Comparison of ENCODE assay signal across 17 cellular contexts in the genomic region with DNA sequence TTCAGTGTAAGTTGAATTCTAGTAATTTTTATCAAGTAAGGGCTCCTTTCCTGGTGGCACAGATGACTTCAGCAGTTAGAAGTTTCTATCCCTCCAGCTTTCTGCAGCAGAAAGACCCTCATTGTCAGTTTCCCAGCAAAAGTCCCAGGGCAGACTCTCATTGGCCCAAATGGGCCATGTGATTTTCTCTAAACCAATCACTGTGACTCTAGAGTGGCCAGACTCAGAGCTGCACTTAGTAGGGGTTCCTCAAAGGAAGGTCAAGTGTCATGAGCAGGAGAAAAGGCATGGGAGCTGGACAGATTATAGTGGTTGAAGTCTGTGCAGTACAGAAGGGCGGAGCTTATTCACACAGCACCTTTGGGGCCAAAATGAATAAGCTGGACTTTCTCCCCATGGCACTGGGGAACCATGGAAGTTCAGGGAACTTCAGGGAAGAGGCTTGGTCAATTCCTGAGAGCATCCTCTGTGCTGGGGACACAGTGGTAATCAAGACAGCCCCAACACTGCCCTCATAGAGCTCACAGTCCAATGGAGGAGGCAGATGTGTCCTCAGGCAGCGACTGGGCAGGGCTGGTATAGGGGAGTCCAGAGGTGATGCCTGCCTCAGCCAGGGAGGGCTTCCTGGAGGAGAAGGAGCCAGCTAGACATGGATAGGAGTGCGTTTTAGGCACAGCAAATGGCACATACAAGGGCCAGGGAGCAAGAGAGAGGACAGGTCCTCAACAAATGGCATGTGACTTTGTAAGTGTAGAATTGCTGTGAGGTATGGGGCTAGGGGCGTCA. TPM values are rescaled to one million over a fixed set of nuclear protein-coding genes. Genes with fewer than 3 reads are reported as not detected.
DNase-seq lines count a peak whose midpoint lies in the region; ATAC-seq, FAIRE-seq and TF ChIP-seq lines count a peak whose summit lies in the region.
"Had no signal": no experiment of that assay in that cellular context is flagged by ENCODE, and none has a peak within 500 bp of the region (broad histone marks: within the 10 kb centered on the region; RNA-seq: fewer than 3 reads in every experiment).

No MANE protein-coding gene starts in this region.

- POLR2A ChIA-PET in K562 (lab: Yijun Ruan, JAX), result interaction anchor here (1.5 kb wide), 1 partner anchor 12 kb away, joined by 6 read pairs; no protein-coding TSS in a partner anchor

- TF ChIP-seq POLR2A in K562 (conservative IDR thresholded peaks at IDR 0.05) (no peak; the same call in 1 of the 2 replicates), thyroid gland (IDR thresholded peaks at IDR 0.05) (no peak)

- H3K4me3 ChIP-seq in RWPE2 (ENCODE audit: severe bottlenecking) (no peak overlapping the region), K562 (no peak overlapping the region), hepatocyte (no peak overlapping the region), thyroid gland (replicated peaks in 1 of 3) (no peak overlapping the region)
- H3K4me3 ChIP-seq: SK-N-MC had no signal

- peaks cover 14% of the 10 kb centered on the region for H3K36me3 Mint-ChIP-seq in stimulated activated effector memory CD8-positive, alpha-beta T cell treated with anti-CD3 and anti-CD28 coated beads, Interleukin-12 subunit alpha, Interleukin-12 subunit beta, amount 100 ng/mL, for 72 hours

- H3K9me3 Mint-ChIP-seq in stimulated activated effector memory CD8-positive, alpha-beta T cell treated with anti-CD3 and anti-CD28 coated beads, Interleukin-12 subunit alpha, Interleukin-12 subunit beta, amount 100 ng/mL, for 72 hours, result peaks cover 3% of the 10 kb centered on the region
- H3K9me3 Mint-ChIP-seq: CD4-positive, alpha-beta T cell had no signal

- WGBS in K562 (ENCODE audit: insufficient coverage, low coverage, missing lambda C conversion rate), result 33% methylated on average over 4 of the region's 4 CpGs
- WGBS in hepatocyte (ENCODE audit: low lambda C conversion rate, missing lambda C conversion rate), result 83% methylated on average over 4 of the region's 4 CpGs
- 77 to 85% methylated on average over 4 of the region's 4 CpGs for WGBS in thyroid gland, 2 donors

- H3K4me2 ChIP-seq in K562 (ENCODE audit: insufficient read depth, low read length), result no peak overlapping the region
- H3K4me2 ChIP-seq in hepatocyte, result no peak overlapping the region

- CTCF ChIA-PET in K562 (lab: Yijun Ruan, JAX; ENCODE audit: low intra/inter-chr PET ratio), result no interaction called here

- H3K4me1 Mint-ChIP-seq in stimulated activated effector memory CD8-positive, alpha-beta T cell treated with anti-CD3 and anti-CD28 coated beads, Interleukin-12 subunit alpha, Interleukin-12 subunit beta, amount 100 ng/mL, for 72 hours, result peaks cover 6% of the 10 kb centered on the region

- TF ChIP-seq EP300 in K562 (IDR thresholded peaks at IDR 0.05; ENCODE audit: low read length), result no peak

- no peak overlapping the region for H3K9ac ChIP-seq in K562 (ENCODE audit: insufficient read depth in 1 of 2, low read depth in 2 of 2, low read length in 2 of 2)

- BruUV-seq in K562 (replicated peaks; lab: Mats Ljungman, UMichigan), result no TSS peak

- H3K9me2 ChIP-seq in hepatocyte (replicated peaks; ENCODE audit: insufficient read depth), result no peaks in the 10 kb centered on the region

- H3K9me1 ChIP-seq in K562 (ENCODE audit: control insufficient read depth, insufficient read depth, low read length), result no peaks in the 10 kb centered on the region

- H3K36me3 ChIP-seq in RWPE2 (ENCODE audit: low read depth) (peaks cover 3% of the 10 kb centered on the region; the same call in 1 of the 2 replicates), K562 (ENCODE audit: control insufficient read depth, insufficient read depth, low read length) (no peaks in the 10 kb centered on the region), hepatocyte (replicated peaks; ENCODE audit: insufficient read depth, low read depth) (no peaks in the 10 kb centered on the region), thyroid gland (peaks cover 0 to 4% of the 10 kb centered on the region in 2 donors)
- H3K36me3 ChIP-seq: BE2C had no signal

- H3K27ac Mint-ChIP-seq in stimulated activated effector memory CD8-positive, alpha-beta T cell treated with anti-CD3 and anti-CD28 coated beads, Interleukin-12 subunit alpha, Interleukin-12 subunit beta, amount 100 ng/mL, for 72 hours, result peak overlapping the region; percentile 0
- H3K27ac Mint-ChIP-seq: CD4-positive, alpha-beta T cell had no signal

- H3K9me3 ChIP-seq in RWPE2 (ENCODE audit: severe bottlenecking), result no peaks in the 10 kb centered on the region
- H3K9me3 ChIP-seq in K562 (replicated peaks; ENCODE audit: control insufficient read depth, insufficient read depth, low read depth, low read length), result 0 out of 2 replicates have a peak, but pooled peaks cover 2% of the 10 kb centered on the region
- H3K9me3 ChIP-seq in hepatocyte (ENCODE audit: low read depth), result no peaks in the 10 kb centered on the region
- no peaks in the 10 kb centered on the region for H3K9me3 ChIP-seq in thyroid gland
- H3K9me3 ChIP-seq: BE2C had no signal

- H3K27me3 ChIP-seq in RWPE2 (ENCODE audit: insufficient read depth, poor library complexity, severe bottlenecking), result no peaks in the 10 kb centered on the region
- no peaks in the 10 kb centered on the region for H3K27me3 ChIP-seq in K562 (ENCODE audit: control insufficient read depth in 2 of 2, insufficient read depth in 2 of 2, low read length in 2 of 2)
- H3K27me3 ChIP-seq in hepatocyte, result no peaks in the 10 kb centered on the region
- H3K27me3 ChIP-seq in thyroid gland, result no peaks in the 10 kb centered on the region
- H3K27me3 ChIP-seq: BE2C had no signal

- H3K4me3 Mint-ChIP-seq in stimulated activated effector memory CD8-positive, alpha-beta T cell treated with anti-CD3 and anti-CD28 coated beads, Interleukin-12 subunit alpha, Interleukin-12 subunit beta, amount 100 ng/mL, for 72 hours, result no peak overlapping the region
- H3K4me3 Mint-ChIP-seq: CD4-positive, alpha-beta T cell had no signal

- no peak for TF ChIP-seq RAD21 in K562 (CRISPR knock-in tag; conservative IDR thresholded peaks at IDR 0.05 in 1 of 2, IDR thresholded peaks at IDR 0.05 in 1 of 2)

- FAIRE-seq in K562 (lab: Jason Lieb, UNC), result no peak

- TF ChIP-seq CTCF in RWPE2 (IDR thresholded peaks at IDR 0.05; ENCODE audit: poor library complexity, severe bottlenecking) (no peak), K562 (IDR thresholded peaks at IDR 0.05 in 2 of 3, conservative IDR thresholded peaks at IDR 0.05 in 1 of 3; ENCODE audit: insufficient read depth in 2 of 3, low read depth in 1 of 3, low read length in 3 of 3) (no peak), hepatocyte (IDR thresholded peaks at IDR 0.05; ENCODE audit: poor library complexity) (no peak), thyroid gland (IDR thresholded peaks at IDR 0.05) (no peak)

- in situ Hi-C loops in K562 (cut with MboI), result no loop called here

- H4K20me1 ChIP-seq in K562 (replicated peaks; ENCODE audit: control insufficient read depth, insufficient read depth, low read length) (no peaks in the 10 kb centered on the region), hepatocyte (ENCODE audit: insufficient read depth, poor library complexity, severe bottlenecking) (no peaks in the 10 kb centered on the region)

- H3K4me1 ChIP-seq in RWPE2 (ENCODE audit: insufficient read depth, poor library complexity, severe bottlenecking) (peaks cover 4% of the 10 kb centered on the region), K562 (replicated peaks in 1 of 2; ENCODE audit: control insufficient read depth in 2 of 2, insufficient read depth in 2 of 2, low read length in 2 of 2) (peaks cover 11 to 33% of the 10 kb centered on the region in 2 experiments; a peak in 4 of 5 replicates), hepatocyte (ENCODE audit: insufficient read depth) (no peaks in the 10 kb centered on the region), thyroid gland (no peaks in the 10 kb centered on the region)

- ATAC-seq in RWPE2 (ENCODE audit: low read depth) (0 out of 3 replicates have a peak, but pooled peaks have one; percentile 3), K562 (no peak), left lobe of liver (peak; percentile 16)
- no peak for ATAC-seq in stimulated activated effector memory CD8-positive, alpha-beta T cell treated with anti-CD3 and anti-CD28 coated beads, Interleukin-12 subunit alpha, Interleukin-12 subunit beta, amount 100 ng/mL, for 72 hours
- ATAC-seq: PC-3 had no signal

- H3K27ac ChIP-seq in RWPE2 (ENCODE audit: poor library complexity, severe bottlenecking) (no peak overlapping the region), K562 (ENCODE audit: extremely low read depth, low read depth, low read length) (no peak overlapping the region), hepatocyte (no peak overlapping the region), thyroid gland (no peak overlapping the region)
- H3K27ac ChIP-seq: SK-N-MC had no signal

- DNase-seq in RWPE2 (ENCODE audit: low spot score) (no peak), K562 (ENCODE audit: extremely low read depth in 1 of 4, low spot score in 3 of 4) (no peak), left lobe of liver (ENCODE audit: low spot score) (no peak), NCI-H2171 (lab: John Stamatoyannopoulos, UW) (no peak), hepatocyte (ENCODE audit: low spot score) (no peak), thyroid gland (no peak)
- no peak for DNase-seq in stimulated activated effector memory CD8-positive, alpha-beta T cell treated with anti-CD3 and anti-CD28 coated beads, Interleukin-12 subunit alpha, Interleukin-12 subunit beta, amount 100 ng/mL, for 72 hours (ENCODE audit: low spot score in 2 of 2)
- DNase-seq: BE2C; CD4-positive, alpha-beta T cell; HCEC 1CT; KG1; NCI-H1417 treated with DMSO at 0.1 percent for 48 hours; NCI-H1930; NCI-H774; PC-3 had no signal

- H3K79me2 ChIP-seq in K562 (ENCODE audit: control insufficient read depth, insufficient read depth, low read length), result no peaks in the 10 kb centered on the region
- no peaks in the 10 kb centered on the region for H3K79me2 ChIP-seq in hepatocyte

- intact Hi-C loops in K562 (cut with micrococcal nuclease), result no loop called here
- intact Hi-C loops in thyroid gland (cut with DNase I), result no loop called here

- no peak overlapping the region for H2AFZ ChIP-seq in K562 (ENCODE audit: low read depth, low read length)
- H2AFZ ChIP-seq in hepatocyte, result no peak overlapping the region

RNA-seq across cellular contexts. Expression of gene CKM, which starts 18.3 kb away (rescaled TPM):
- not detected in 2 replicates for total RNA-seq in K562 (2011; cell fraction: chromatin; rRNA removed; ENCODE audit: low replicate concordance)
- total RNA-seq in K562 (2011; cell fraction: nucleolus; rRNA removed), result not detected in 2 replicates
- total RNA-seq in K562 (2011; cell fraction: nucleoplasm; rRNA removed), result not detected in 2 replicates
- not detected in 2 replicates for total RNA-seq in K562 (2014; rRNA removed)
- not detected in 2 replicates for total RNA-seq in K562 (2014; rRNA removed; fragmentation: Illumina TruSeq; extraction: Trizol)
- 0.14 and 0.15 TPM in 2 replicates for total RNA-seq in K562 (2015; rRNA removed; fragmentation: Illumina TruSeq; extraction: Trizol)
- total RNA-seq in K562 (2021), result 0.09 and 0.11 TPM in 2 replicates
- polyA plus RNA-seq in K562 (2011; rRNA removed), result 0.47 TPM in 1 of 2 replicates, not detected in the other
- polyA plus RNA-seq in K562 (2011; cell fraction: cytosol; rRNA removed), result 0.22 and 0.62 TPM in 2 replicates
- 0.10 and 0.70 TPM in 2 replicates for polyA plus RNA-seq in K562 (2011; cell fraction: nucleus; rRNA removed)
- polyA plus RNA-seq in K562 (2012), result 0.13 and 0.30 TPM in 2 replicates
- not detected in 2 replicates for polyA plus RNA-seq in K562 (2014; fragmentation: Illumina TruSeq; extraction: Trizol)
- polyA plus RNA-seq in K562 (2014; fragmentation: Nextera tagmentation; extraction: Ambion mirVana), result under 1 TPM; 0.06 TPM
- 0.08 and 0.17 TPM in 2 replicates for polyA plus RNA-seq in K562 (2014; rRNA removed)
- polyA minus RNA-seq in K562 (2011; rRNA and poly(A)+ RNA removed), result 0.18 TPM in 1 of 2 replicates, not detected in the other
- not detected in 2 replicates for polyA minus RNA-seq in K562 (2011; cell fraction: cytosol; rRNA and poly(A)+ RNA removed)
- 0.33 TPM in 1 of 2 replicates, not detected in the other for polyA minus RNA-seq in K562 (2011; cell fraction: nucleus; rRNA and poly(A)+ RNA removed)
- not detected for total RNA-seq in left lobe of liver
- total RNA-seq in hepatocyte, result 0.40 and 1.3 TPM in 2 replicates
- polyA plus RNA-seq in hepatocyte, result 0.39 and 1.0 TPM in 2 replicates
- total RNA-seq in thyroid gland, result under 1 TPM in 1 of 4 donors, not detected in 3; 0.27 TPM
- total RNA-seq: CD4-positive, alpha-beta T cell; NCI-H460; PC-3 had no signal

RNA-seq across cellular contexts. Expression of gene KLC3, which starts 36.2 kb away (rescaled TPM):
- 0.86 and 1.9 TPM in 2 replicates for total RNA-seq in K562 (2011; cell fraction: chromatin; rRNA removed; ENCODE audit: low replicate concordance)
- 1.3 and 1.6 TPM in 2 replicates for total RNA-seq in K562 (2011; cell fraction: nucleolus; rRNA removed)
- total RNA-seq in K562 (2011; cell fraction: nucleoplasm; rRNA removed), result 1.5 and 1.6 TPM in 2 replicates
- total RNA-seq in K562 (2014; rRNA removed), result 1.2 and 1.3 TPM in 2 replicates
- total RNA-seq in K562 (2014; rRNA removed; fragmentation: Illumina TruSeq; extraction: Trizol), result 0.22 TPM in 1 of 2 replicates, not detected in the other
- 0.19 TPM in 1 of 2 replicates, not detected in the other for total RNA-seq in K562 (2015; rRNA removed; fragmentation: Illumina TruSeq; extraction: Trizol)
- 0.56 and 0.71 TPM in 2 replicates for total RNA-seq in K562 (2021)
- polyA plus RNA-seq in K562 (2011; rRNA removed), result 0.60 and 0.95 TPM in 2 replicates
- polyA plus RNA-seq in K562 (2011; cell fraction: cytosol; rRNA removed), result 0.80 and 1.6 TPM in 2 replicates
- 1.0 and 2.1 TPM in 2 replicates for polyA plus RNA-seq in K562 (2011; cell fraction: nucleus; rRNA removed)
- polyA plus RNA-seq in K562 (2012), result 0.55 and 0.86 TPM in 2 replicates
- polyA plus RNA-seq in K562 (2014; fragmentation: Illumina TruSeq; extraction: Trizol), result 0.21 and 0.43 TPM in 2 replicates
- polyA plus RNA-seq in K562 (2014; fragmentation: Nextera tagmentation; extraction: Ambion mirVana), result under 1 TPM in 1 of 2 experiments, not detected in 1; 0.03 TPM
- polyA plus RNA-seq in K562 (2014; rRNA removed), result 0.58 and 0.90 TPM in 2 replicates
- polyA minus RNA-seq in K562 (2011; rRNA and poly(A)+ RNA removed), result 0.15 and 0.35 TPM in 2 replicates
- 1.0 TPM in 1 of 2 replicates, not detected in the other for polyA minus RNA-seq in K562 (2011; cell fraction: cytosol; rRNA and poly(A)+ RNA removed)
- 0.22 TPM in 1 of 2 replicates, not detected in the other for polyA minus RNA-seq in K562 (2011; cell fraction: nucleus; rRNA and poly(A)+ RNA removed)
- total RNA-seq in left lobe of liver, result not detected
- 3.3 and 5.5 TPM in 2 replicates for total RNA-seq in hepatocyte
- polyA plus RNA-seq in hepatocyte, result 2.7 and 7.6 TPM in 2 replicates
- total RNA-seq in thyroid gland, result 1 to 10 TPM in 1 of 4 donors, under 1 TPM in 3; 0.45 to 1.2 (median 0.83) TPM
- total RNA-seq: CD4-positive, alpha-beta T cell had no signal

RNA-seq across cellular contexts. Expression of gene MARK4, which starts 53.3 kb away (rescaled TPM):
- total RNA-seq in K562 (2011; cell fraction: chromatin; rRNA removed; ENCODE audit: low replicate concordance), result 37.2 and 76.7 TPM in 2 replicates
- total RNA-seq in K562 (2011; cell fraction: nucleolus; rRNA removed), result 24.3 TPM in 2 replicates
- 26.7 and 28.1 TPM in 2 replicates for total RNA-seq in K562 (2011; cell fraction: nucleoplasm; rRNA removed)
- total RNA-seq in K562 (2014; rRNA removed) (7.9 and 8.6 TPM in 2 replicates), K562 (2014; rRNA removed; fragmentation: Illumina TruSeq; extraction: Trizol) (6.7 and 6.8 TPM in 2 replicates), K562 (2015; rRNA removed; fragmentation: Illumina TruSeq; extraction: Trizol) (4.2 and 5.2 TPM in 2 replicates), K562 (2021) (24.8 and 29.4 TPM in 2 replicates), left lobe of liver (17.5 TPM), hepatocyte (9.5 and 23.0 TPM in 2 replicates), thyroid gland (10 to 100 TPM; 18.5 to 25.1 (median 22.1) TPM)
- polyA plus RNA-seq in K562 (2011; rRNA removed) (9.5 and 11.1 TPM in 2 replicates), K562 (2014; fragmentation: Illumina TruSeq; extraction: Trizol) (18.4 and 24.5 TPM in 2 replicates), K562 (2014; fragmentation: Nextera tagmentation; extraction: Ambion mirVana) (under 1 TPM; 0.52 to 0.96 TPM), K562 (2014; rRNA removed) (7.4 and 12.7 TPM in 2 replicates), hepatocyte (13.5 and 14.8 TPM in 2 replicates)
- polyA plus RNA-seq in K562 (2011; cell fraction: cytosol; rRNA removed), result 4.4 and 6.2 TPM in 2 replicates
- 9.6 and 10.2 TPM in 2 replicates for polyA plus RNA-seq in K562 (2011; cell fraction: nucleus; rRNA removed)
- 15.2 and 27.5 TPM in 2 replicates for polyA plus RNA-seq in K562 (2012)
- polyA minus RNA-seq in K562 (2011; rRNA and poly(A)+ RNA removed), result 16.3 and 17.7 TPM in 2 replicates
- polyA minus RNA-seq in K562 (2011; cell fraction: cytosol; rRNA and poly(A)+ RNA removed), result 11.7 and 21.8 TPM in 2 replicates
- 5.0 and 5.4 TPM in 2 replicates for polyA minus RNA-seq in K562 (2011; cell fraction: nucleus; rRNA and poly(A)+ RNA removed)

RNA-seq across cellular contexts. Expression of gene EXOC3L2, which starts 59.1 kb away (rescaled TPM):
- total RNA-seq in K562 (2011; cell fraction: chromatin; rRNA removed; ENCODE audit: low replicate concordance), result 2.7 and 12.8 TPM in 2 replicates
- total RNA-seq in K562 (2011; cell fraction: nucleolus; rRNA removed), result 14.5 and 16.8 TPM in 2 replicates
- 5.2 and 5.7 TPM in 2 replicates for total RNA-seq in K562 (2011; cell fraction: nucleoplasm; rRNA removed)
- total RNA-seq in K562 (2014; rRNA removed), result 12.3 and 13.3 TPM in 2 replicates
- 0.96 and 1.3 TPM in 2 replicates for total RNA-seq in K562 (2014; rRNA removed; fragmentation: Illumina TruSeq; extraction: Trizol)
- total RNA-seq in K562 (2015; rRNA removed; fragmentation: Illumina TruSeq; extraction: Trizol), result 2.0 and 2.1 TPM in 2 replicates
- total RNA-seq in K562 (2021), result 15.5 and 19.0 TPM in 2 replicates
- 3.1 and 6.0 TPM in 2 replicates for polyA plus RNA-seq in K562 (2011; rRNA removed)
- polyA plus RNA-seq in K562 (2011; cell fraction: cytosol; rRNA removed), result 4.1 and 21.2 TPM in 2 replicates
- 7.5 and 31.6 TPM in 2 replicates for polyA plus RNA-seq in K562 (2011; cell fraction: nucleus; rRNA removed)
- polyA plus RNA-seq in K562 (2012), result 14.4 and 19.7 TPM in 2 replicates
- polyA plus RNA-seq in K562 (2014; fragmentation: Illumina TruSeq; extraction: Trizol), result 2.4 and 7.8 TPM in 2 replicates
- polyA plus RNA-seq in K562 (2014; fragmentation: Nextera tagmentation; extraction: Ambion mirVana), result under 1 TPM; 0.31 to 0.34 TPM
- 6.1 and 6.7 TPM in 2 replicates for polyA plus RNA-seq in K562 (2014; rRNA removed)
- polyA minus RNA-seq in K562 (2011; rRNA and poly(A)+ RNA removed), result 0.96 and 2.0 TPM in 2 replicates
- 10.7 and 11.2 TPM in 2 replicates for polyA minus RNA-seq in K562 (2011; cell fraction: cytosol; rRNA and poly(A)+ RNA removed)
- polyA minus RNA-seq in K562 (2011; cell fraction: nucleus; rRNA and poly(A)+ RNA removed), result 4.7 and 8.8 TPM in 2 replicates
- 4.3 TPM for total RNA-seq in left lobe of liver
- 0.08 and 1.3 TPM in 2 replicates for total RNA-seq in hepatocyte
- polyA plus RNA-seq in hepatocyte, result 0.13 TPM in 1 of 2 replicates, not detected in the other
- total RNA-seq in thyroid gland, result 10 to 100 TPM in 2 of 4 donors, 1 to 10 TPM in 2; 2.1 to 17.2 (median 11.4) TPM
- total RNA-seq: CD4-positive, alpha-beta T cell; NCI-H460; PC-3 had no signal

Comparison
In these comparisons a context has a peak if more than half of its experiments do, and no peak if none do; other contexts are left out.
1. ATAC-seq: peak in RWPE2 (single experiment) and left lobe of liver (single experiment); none in K562 (single experiment) and stimulated activated effector memory CD8-positive, alpha-beta T cell treated with anti-CD3 and anti-CD28 coated beads, Interleukin-12 subunit alpha, Interleukin-12 subunit beta, amount 100 ng/mL, for 72 hours (single experiment).